26 cellular contexts compared by ENCODE assay signal in genomic region chr2:725464-725863, GRCh38.
"Had no signal": no experiment of that assay in that cellular context is flagged by ENCODE, and none has a peak within 500 bp of the region (broad histone marks: within the 10 kb centered on the region; RNA-seq: fewer than 3 reads in every experiment).

No MANE protein-coding gene starts in this region.

- H3K4me1 ChIP-seq: gastrocnemius medialis, heart left ventricle, left lung, prostate gland, right atrium auricular region, suprapubic skin, transverse colon, vagina had no signal

- H3K9ac ChIP-seq: neural progenitor cell had no signal

- H3K4me2 ChIP-seq: hepatocyte, neural progenitor cell, smooth muscle cell had no signal

- DNase-seq: dorsolateral prefrontal cortex; effector CD4-positive, alpha-beta T cell; foreskin fibroblast; gastrocnemius medialis; heart left ventricle; kidney; left lung; mesenchymal stem cell; midbrain; naive thymus-derived CD4-positive, alpha-beta T cell; stimulated activated CD4-positive, alpha-beta T cell treated with anti-CD3 and anti-CD28 coated beads, Interleukin-12 subunit alpha, Interleukin-12 subunit beta, amount 100 ng/mL, for 4 hours; stimulated activated CD4-positive, alpha-beta T cell treated with anti-CD3 and anti-CD28 coated beads, Interleukin-1b, Interleukin-23, amount 100 ng/mL, for 48 hours; stimulated activated CD4-positive, alpha-beta T cell treated with anti-CD3 and anti-CD28 coated beads, Interleukin-4, amount 100 ng/mL, for 1 hour; stimulated activated CD8-positive, alpha-beta memory T cell treated with anti-CD3 and anti-CD28 coated beads, Interleukin-4, amount 100 ng/mL, for 48 hours; stimulated activated naive CD4-positive, alpha-beta T cell; stimulated activated naive CD8-positive, alpha-beta T cell treated with anti-CD3 and anti-CD28 coated beads, Interleukin-15, amount 100 ng/mL, for 72 hours; transverse colon had no signal

- FAIRE-seq: kidney had no signal

- H3K4me1 Mint-ChIP-seq: nephron had no signal

- H3K27me3 ChIP-seq: hepatocyte, neural progenitor cell, right atrium auricular region, vagina had no signal

- H3K36me3 Mint-ChIP-seq: naive thymus-derived CD4-positive, alpha-beta T cell; neural progenitor cell had no signal

- H3K27ac Mint-ChIP-seq: naive thymus-derived CD4-positive, alpha-beta T cell; nephron; neural progenitor cell; stimulated activated naive CD8-positive, alpha-beta T cell treated with anti-CD3 and anti-CD28 coated beads, Interleukin-15, amount 100 ng/mL, for 72 hours had no signal

- H3K4me3 ChIP-seq: dorsolateral prefrontal cortex, gastrocnemius medialis, heart left ventricle, hepatocyte, left lung, neural progenitor cell, prostate gland, right atrium auricular region, smooth muscle cell, suprapubic skin, transverse colon, vagina had no signal

- H3K4me3 Mint-ChIP-seq: naive thymus-derived CD4-positive, alpha-beta T cell; nephron; neural progenitor cell; stimulated activated naive CD8-positive, alpha-beta T cell treated with anti-CD3 and anti-CD28 coated beads, Interleukin-15, amount 100 ng/mL, for 72 hours had no signal

- ATAC-seq: gastrocnemius medialis; heart left ventricle; left lung; naive thymus-derived CD4-positive, alpha-beta T cell; sciatic nerve; stimulated activated naive CD8-positive, alpha-beta T cell treated with anti-CD3 and anti-CD28 coated beads, Interleukin-15, amount 100 ng/mL, for 72 hours had no signal

- H3K9me3 ChIP-seq: gastrocnemius medialis, heart left ventricle, left lung, prostate gland, right atrium auricular region, suprapubic skin, transverse colon, vagina had no signal

- H3K9me3 Mint-ChIP-seq: naive thymus-derived CD4-positive, alpha-beta T cell; nephron; neural progenitor cell; stimulated activated naive CD8-positive, alpha-beta T cell treated with anti-CD3 and anti-CD28 coated beads, Interleukin-15, amount 100 ng/mL, for 72 hours had no signal

- H3K79me2 ChIP-seq: hepatocyte had no signal

- H3K36me3 ChIP-seq: gastrocnemius medialis, heart left ventricle, left lung, neural progenitor cell, prostate gland, right atrium auricular region, suprapubic skin, transverse colon, vagina had no signal

- H2AFZ ChIP-seq: hepatocyte, neural progenitor cell had no signal

- H3K27ac ChIP-seq: dorsolateral prefrontal cortex, gastrocnemius medialis, heart left ventricle, hepatocyte, left lung, neural progenitor cell, prostate gland, right atrium auricular region, suprapubic skin, transverse colon, vagina had no signal
